8 cellular contexts compared by ENCODE assay signal in the genomic region with DNA sequence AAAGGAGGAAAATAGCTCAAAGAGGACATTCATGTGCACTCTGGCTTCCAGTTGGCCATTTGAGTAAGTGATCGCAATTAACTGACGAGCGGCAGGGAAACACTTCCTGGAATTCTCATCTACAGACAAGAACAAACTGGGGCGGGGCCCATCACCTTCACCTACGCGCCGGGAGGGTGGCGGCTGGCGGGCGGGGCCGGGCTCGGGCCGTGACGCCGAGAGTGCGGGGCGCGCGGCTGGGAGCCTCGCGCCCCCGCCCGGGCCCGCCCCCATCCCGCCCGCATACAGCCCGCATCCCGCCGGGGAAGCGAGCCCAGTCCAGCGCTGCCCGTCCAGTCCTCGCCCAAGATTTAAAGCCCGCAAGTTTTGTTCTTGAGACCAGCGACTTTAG. TPM values are rescaled to one million over a fixed set of nuclear protein-coding genes. Genes with fewer than 3 reads are reported as not detected.
DNase-seq lines count a peak whose midpoint lies in the region; ATAC-seq and TF ChIP-seq lines count a peak whose summit lies in the region.

A gene with protein sequence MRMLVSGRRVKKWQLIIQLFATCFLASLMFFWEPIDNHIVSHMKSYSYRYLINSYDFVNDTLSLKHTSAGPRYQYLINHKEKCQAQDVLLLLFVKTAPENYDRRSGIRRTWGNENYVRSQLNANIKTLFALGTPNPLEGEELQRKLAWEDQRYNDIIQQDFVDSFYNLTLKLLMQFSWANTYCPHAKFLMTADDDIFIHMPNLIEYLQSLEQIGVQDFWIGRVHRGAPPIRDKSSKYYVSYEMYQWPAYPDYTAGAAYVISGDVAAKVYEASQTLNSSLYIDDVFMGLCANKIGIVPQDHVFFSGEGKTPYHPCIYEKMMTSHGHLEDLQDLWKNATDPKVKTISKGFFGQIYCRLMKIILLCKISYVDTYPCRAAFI (plus strand): TSS at position 281 of the 391 bp plus-strand sequence. CDS start 16,546 bp downstream, outside the sequence.

- peak; percentile 12 for ATAC-seq in GM23338
- no peak for ATAC-seq in GM18909 (IDR thresholded peaks at IDR 0.05; ENCODE audit: poor library complexity, unreplicated experiment)

- intact Hi-C loops in adrenal gland (cut with DNase I), result no loop called here

- H3K4me2 ChIP-seq in GM23338, result peak within 1 kb of the TSS; percentile 96

- H3K27ac Mint-ChIP-seq in GM23338, result no peak within 1 kb of the TSS

- H3K27me3 Mint-ChIP-seq in GM23338 (ENCODE audit: insufficient read depth, low read depth, poor library complexity), result peaks cover 23% of the 10 kb centered on the region

- H3K27ac ChIP-seq in GM23338 (ENCODE audit: low read depth) (no peak within 1 kb of the TSS), adrenal gland (peak within 1 kb of the TSS in 4 of 5 donors; percentile 62 to 89 (median 81))

- peaks cover 8% of the 10 kb centered on the region; the same call in 1 of the 2 replicates for H3K79me2 ChIP-seq in GM23338 (replicated peaks; ENCODE audit: insufficient read depth)

- H3K4me1 ChIP-seq in GM23338 (ENCODE audit: insufficient read depth) (peaks cover 42% of the 10 kb centered on the region), adrenal gland (replicated peaks in 1 of 2) (peaks cover 0 to 5% of the 10 kb centered on the region in 2 donors), iPS-15b (ENCODE audit: control insufficient read depth, insufficient read depth, low read length) (peaks cover 21% of the 10 kb centered on the region)

- H3K36me3 ChIP-seq in GM23338 (ENCODE audit: insufficient read depth) (no peaks in the 10 kb centered on the region), adrenal gland (replicated peaks in 1 of 2) (no peaks in the 10 kb centered on the region), iPS-15b (ENCODE audit: control insufficient read depth, insufficient read depth, low read length) (no peaks in the 10 kb centered on the region)

- H2AFZ ChIP-seq in GM23338, result peak within 1 kb of the TSS; percentile 91

- peak within 1 kb of the TSS; percentile 68 for H3K4me3 Mint-ChIP-seq in GM23338

- H3K9ac ChIP-seq in iPS-15b (ENCODE audit: low read depth, low read length), result no peak within 1 kb of the TSS

- H3K27me3 ChIP-seq in GM23338 (ENCODE audit: insufficient read depth) (peaks cover 36% of the 10 kb centered on the region), adrenal gland (no peaks in the 10 kb centered on the region), iPS-15b (ENCODE audit: control insufficient read depth, insufficient read depth, low read length) (peaks cover 35% of the 10 kb centered on the region)

- WGBS in adrenal gland, 4 donors, result 5 to 40% (median 16%) methylated on average over 2 to 35 of the region's 35 CpGs

- H3K4me1 Mint-ChIP-seq in GM23338, result peaks cover 31% of the 10 kb centered on the region

- H3K4me3 ChIP-seq in GM23338, result peak within 1 kb of the TSS; percentile 85
- H3K4me3 ChIP-seq in adrenal gland, result peak within 1 kb of the TSS in 3 of 4 donors; percentile 35 to 91 (median 74)
- H3K4me3 ChIP-seq in iPS-15b (ENCODE audit: low read depth, low read length), result peak within 1 kb of the TSS; percentile 71
- H3K4me3 ChIP-seq in skeletal muscle cell (ENCODE audit: low read depth, low read length), result peak within 1 kb of the TSS; percentile 79

- DNase-seq in GM23338 (ENCODE audit: low spot score), result peak; percentile 84
- peak; percentile 94 for DNase-seq in NCI-H774 (lab: John Stamatoyannopoulos, UW)
- peak in 3 of 7 donors; percentile 22 to 62 (median 35) for DNase-seq in adrenal gland
- no peak for DNase-seq in skeletal muscle cell (ENCODE audit: low read depth)
- DNase-seq in NCI-H82 (lab: John Stamatoyannopoulos, UW), result no peak
- no peak for DNase-seq in midbrain (lab: John Stamatoyannopoulos, UW)

- no peaks in the 10 kb centered on the region for H4K20me1 ChIP-seq in GM23338 (replicated peaks; ENCODE audit: insufficient read depth)

- H3K9me3 Mint-ChIP-seq in GM23338, result peaks cover 3% of the 10 kb centered on the region; the same call in 1 of the 3 replicates

- no peaks in the 10 kb centered on the region for H3K9me3 ChIP-seq in adrenal gland (replicated peaks in 1 of 3)
- H3K9me3 ChIP-seq in iPS-15b (ENCODE audit: control insufficient read depth, insufficient read depth, low read length), result no peaks in the 10 kb centered on the region

- H3K9me2 ChIP-seq in GM23338 (ENCODE audit: insufficient read depth), result no peaks in the 10 kb centered on the region

- no peak for TF ChIP-seq POLR2A in adrenal gland (IDR thresholded peaks at IDR 0.05)

- no peaks in the 10 kb centered on the region; the same call in 2 of the 3 replicates for H3K36me3 Mint-ChIP-seq in GM23338 (ENCODE audit: low read depth)

- TF ChIP-seq CTCF in GM23338 (conservative IDR thresholded peaks at IDR 0.05; ENCODE audit: low read depth in 2 of 2), result no peak
- TF ChIP-seq CTCF in adrenal gland (IDR thresholded peaks at IDR 0.05), result no peak

- H3F3A ChIP-seq in GM23338 (replicated peaks; ENCODE audit: low read depth), result no peaks in the 10 kb centered on the region

TF ChIP-seq in GM23338, 12 proteins besides CTCF, POLR2A, EP300 and RAD21 (continues in another document):
- TF ChIP-seq POLR2AphosphoS5 (IDR thresholded peaks at IDR 0.05; ENCODE audit: low read depth), result no peak
- TF ChIP-seq ZNF331 (CRISPR knock-in tag; IDR thresholded peaks at IDR 0.05; ENCODE audit: low read depth), result no peak
- TF ChIP-seq CREB1 (CRISPR knock-in tag; IDR thresholded peaks at IDR 0.05; ENCODE audit: low read depth), result no peak
- TF ChIP-seq EZH2 (IDR thresholded peaks at IDR 0.05; ENCODE audit: low read depth, unreplicated experiment), result no peak
- no peak for TF ChIP-seq STAT1 (IDR thresholded peaks at IDR 0.05; ENCODE audit: unreplicated experiment)
- no peak for TF ChIP-seq ZNF462 (CRISPR knock-in tag; IDR thresholded peaks at IDR 0.05)

RNA-seq across cellular contexts. Expression of the gene that starts here (rescaled TPM):
- 3.9 and 4.9 TPM in 2 replicates for total RNA-seq in GM23338 (2014; rRNA removed; shearing (Covaris generic))
- polyA plus RNA-seq in GM23338 (2016; fragmentation: Nextera tagmentation; extraction: Ambion mirVana) (5.1 and 6.4 TPM in 2 replicates), adrenal gland (1 to 10 TPM; 2.0 to 2.6 (median 2.3) TPM)
- total RNA-seq in adrenal gland, result 1 to 10 TPM in 7 of 8 donors, under 1 TPM in 1; 0.18 to 3.6 (median 3.1) TPM

Comparison
In these comparisons a context has a peak if more than half of its experiments do, and no peak if none do; other contexts are left out.
1. DNase-seq: peak in GM23338 (single experiment) and NCI-H774 (single experiment); none in skeletal muscle cell (single experiment), NCI-H82 (single experiment) and midbrain (single experiment).
2. Peak in every context shown above with its lines, with median percentiles within 50 percentile points of each other: H3K4me3 ChIP-seq.